12 cellular contexts compared by ENCODE assay signal in genomic region chr10:46387309-46387902, GRCh38. TPM values are rescaled to one million over a fixed set of nuclear protein-coding genes. Genes with fewer than 3 reads are reported as not detected.
A peak's percentile ranks its signal among the peaks of the same experiment; 100 is the strongest.
DNase-seq lines count a peak whose midpoint lies in the region; ATAC-seq, FAIRE-seq and TF ChIP-seq lines count a peak whose summit lies in the region.
"Not testable (repeated sequence)": the region's sequence is repeated elsewhere in the genome, so short reads cannot be mapped to it uniquely, and the experiment has no call there.
"Had no signal": no experiment of that assay in that cellular context is flagged by ENCODE, and none has a peak within 500 bp of the region (broad histone marks: within the 10 kb centered on the region; RNA-seq: fewer than 3 reads in every experiment).

No MANE protein-coding gene starts in this region.

- DNase-seq in HCT116 (ENCODE audit: low read depth, low spot score); Panc1 (ENCODE audit: low read depth, low spot score); K562 (ENCODE audit: extremely low read depth in 1 of 4, low spot score in 3 of 4); left lobe of liver (ENCODE audit: low spot score); lung (ENCODE audit: low spot score); sciatic nerve (ENCODE audit: low spot score): not testable (repeated sequence)

- H3K9me2 ChIP-seq in HCT116 (ENCODE audit: insufficient read depth) = not testable (repeated sequence)

- not testable (repeated sequence) for H3K9ac ChIP-seq in HCT116 (ENCODE audit: low read length); K562 (ENCODE audit: insufficient read depth in 1 of 2, low read depth in 2 of 2, low read length in 2 of 2)

- not testable (repeated sequence) for H3K9me1 ChIP-seq in K562 (ENCODE audit: control insufficient read depth, insufficient read depth, low read length)

- POLR2A ChIA-PET in HCT116 (lab: Charles Lee); Panc1 (lab: Charles Lee); K562 (lab: Yijun Ruan, JAX): not testable (repeated sequence)

- intact Hi-C loops in HCT116 (cut with micrococcal nuclease); Panc1 (cut with micrococcal nuclease; ENCODE audit: unreplicated experiment); K562 (cut with micrococcal nuclease); sciatic nerve (cut with DNase I): not testable (repeated sequence)

- not testable (repeated sequence) for FAIRE-seq in K562 (lab: Jason Lieb, UNC)

- not testable (repeated sequence) for TF ChIP-seq EP300 in K562 (IDR thresholded peaks at IDR 0.05; ENCODE audit: low read length)

- not testable (repeated sequence) for H4K20me1 ChIP-seq in HCT116 (ENCODE audit: insufficient read depth); K562 (replicated peaks; ENCODE audit: control insufficient read depth, insufficient read depth, low read length)

- TF ChIP-seq RAD21 in HCT116 (IDR thresholded peaks at IDR 0.05; ENCODE audit: low read depth); K562 (CRISPR knock-in tag; conservative IDR thresholded peaks at IDR 0.05 in 1 of 2, IDR thresholded peaks at IDR 0.05 in 1 of 2): not testable (repeated sequence)

- H3K4me1 ChIP-seq in HCT116 (ENCODE audit: control insufficient read depth in 1 of 2, insufficient read depth in 2 of 2, low read length in 2 of 2); Panc1 (ENCODE audit: control insufficient read depth, insufficient read depth, low read length); K562 (replicated peaks in 1 of 2; ENCODE audit: control insufficient read depth in 2 of 2, insufficient read depth in 2 of 2, low read length in 2 of 2); lung (ENCODE audit: control insufficient read depth in 2 of 2, insufficient read depth in 2 of 2, low read length in 2 of 2): not testable (repeated sequence)

- not testable (repeated sequence) for H3K4me2 ChIP-seq in HCT116 (ENCODE audit: low read length); K562 (ENCODE audit: insufficient read depth, low read length)

- not testable (repeated sequence) for H3K27ac ChIP-seq in HCT116 (ENCODE audit: low read depth, low read length); Panc1 (ENCODE audit: low read length); K562 (ENCODE audit: extremely low read depth, low read depth, low read length); lung (ENCODE audit: low read depth in 1 of 2, low read length in 1 of 2)

- peak; percentile 58 for ATAC-seq in HCT116
- peak; percentile 46; the same call in 1 of the 2 replicates for ATAC-seq in Panc1
- ATAC-seq in K562 = peak; percentile 75
- ATAC-seq in esophagus mucosa = peak; percentile 72
- peak; percentile 50 for ATAC-seq in left lobe of liver
- peak; percentile 14 for ATAC-seq in lung (ENCODE audit: insufficient read depth, low FRiP score)
- ATAC-seq in sciatic nerve = peak; percentile 56

- RAD21 ChIA-PET in HCT116 (lab: Charles Lee; ENCODE audit: low non-redundant PET in 1 of 2, low total read pairs in 2 of 2, uncharacterized antibody in 2 of 2, unreplicated experiment in 2 of 2) = not testable (repeated sequence)

- H2AFZ ChIP-seq in HCT116 (ENCODE audit: low read depth, low read length, poor library complexity, severe bottlenecking); K562 (ENCODE audit: low read depth, low read length): not testable (repeated sequence)

- CTCF ChIA-PET in HCT116 (lab: Charles Lee); Panc1 (lab: Charles Lee); K562 (lab: Yijun Ruan, JAX; ENCODE audit: low intra/inter-chr PET ratio): not testable (repeated sequence)

- not testable (repeated sequence) for TF ChIP-seq POLR2A in HCT116 (IDR thresholded peaks at IDR 0.05; ENCODE audit: borderline replicate concordance, extremely low read depth, insufficient read depth, insufficient read length); K562 (conservative IDR thresholded peaks at IDR 0.05)

- H3K4me3 ChIP-seq in HCT116 (replicated peaks in 1 of 2; ENCODE audit: low read depth in 1 of 2, low read length in 2 of 2); Panc1 (ENCODE audit: low read depth in 2 of 2, low read length in 2 of 2); K562; lung: not testable (repeated sequence)

- not testable (repeated sequence) for H3K9me3 ChIP-seq in HCT116 (ENCODE audit: control insufficient read depth in 1 of 2, insufficient read depth in 1 of 2, low read depth in 1 of 2, low read length in 2 of 2); Panc1 (ENCODE audit: control insufficient read depth, insufficient read depth, low read depth, low read length); K562 (replicated peaks; ENCODE audit: control insufficient read depth, insufficient read depth, low read depth, low read length); lung (ENCODE audit: control insufficient read depth in 2 of 2, insufficient read depth in 1 of 2, low read length in 1 of 2)

- H3K79me2 ChIP-seq in HCT116 (ENCODE audit: insufficient read depth, low read length); K562 (ENCODE audit: control insufficient read depth, insufficient read depth, low read length): not testable (repeated sequence)

- not testable (repeated sequence) for H3K27me3 ChIP-seq in HCT116 (ENCODE audit: insufficient read depth, low read length); Panc1 (ENCODE audit: control insufficient read depth, insufficient read depth, low read length); K562 (ENCODE audit: control insufficient read depth in 2 of 2, insufficient read depth in 2 of 2, low read length in 2 of 2); lung (ENCODE audit: control insufficient read depth, insufficient read depth)

- no CpG with 5 or more reads among the region's 11 CpGs for WGBS in K562 (ENCODE audit: insufficient coverage, low coverage, missing lambda C conversion rate)
- no CpG with 5 or more reads among the region's 11 CpGs for WGBS in lung, 2 donors

- in situ Hi-C loops in Panc1 (cut with HindIII; ENCODE audit: low pct_unique_long_range_greater_than_20kb, low sequenced_read_pairs); K562 (cut with MboI): not testable (repeated sequence)

- BruUV-seq in HCT116 (replicated peaks; lab: Mats Ljungman, UMichigan); Panc1 (replicated peaks; lab: Mats Ljungman, UMichigan); K562 (replicated peaks; lab: Mats Ljungman, UMichigan): not testable (repeated sequence)

- not testable (repeated sequence) for TF ChIP-seq CTCF in HCT116 (IDR thresholded peaks at IDR 0.05 in 2 of 3, conservative IDR thresholded peaks at IDR 0.05 in 1 of 3; ENCODE audit: borderline replicate concordance in 1 of 3, insufficient read depth in 1 of 3, low read depth in 2 of 3, low read length in 2 of 3); Panc1 (IDR thresholded peaks at IDR 0.05); K562 (IDR thresholded peaks at IDR 0.05 in 2 of 3, conservative IDR thresholded peaks at IDR 0.05 in 1 of 3; ENCODE audit: insufficient read depth in 2 of 3, low read depth in 1 of 3, low read length in 3 of 3); lung (IDR thresholded peaks at IDR 0.05; ENCODE audit: control extremely low read depth, extremely low read depth)

- not testable (repeated sequence) for H3K36me3 ChIP-seq in HCT116 (ENCODE audit: control insufficient read depth in 1 of 2, insufficient read depth in 2 of 2, low read length in 2 of 2); Panc1 (ENCODE audit: control insufficient read depth, insufficient read depth, low read length); K562 (ENCODE audit: control insufficient read depth, insufficient read depth, low read length); lung (ENCODE audit: control insufficient read depth in 2 of 2, insufficient read depth in 2 of 2, low read length in 2 of 2)

RNA-seq across cellular contexts. Expression of gene ANXA8L1, which starts 11.8 kb away (rescaled TPM):
- total RNA-seq in HCT116 (2021; ENCODE audit: unreplicated experiment) = not detected
- polyA plus RNA-seq in HCT116 (2012) = 0.14 TPM in 1 of 2 replicates, not detected in the other
- 0.26 TPM for total RNA-seq in Panc1 (2021; ENCODE audit: unreplicated experiment)
- not detected for polyA plus RNA-seq in Panc1 (2012; ENCODE audit: insufficient read length)
- total RNA-seq in K562 (2011; cell fraction: chromatin; rRNA removed; ENCODE audit: low replicate concordance) = not detected in 2 replicates
- not detected in 2 replicates for total RNA-seq in K562 (2011; cell fraction: nucleolus; rRNA removed)
- not detected in 2 replicates for total RNA-seq in K562 (2011; cell fraction: nucleoplasm; rRNA removed)
- total RNA-seq in K562 (2014; rRNA removed) = not detected in 2 replicates
- total RNA-seq in K562 (2014; rRNA removed; fragmentation: Illumina TruSeq; extraction: Trizol) = not detected in 2 replicates
- total RNA-seq in K562 (2015; rRNA removed; fragmentation: Illumina TruSeq; extraction: Trizol) = not detected in 2 replicates
- total RNA-seq in K562 (2021) = not detected in 2 replicates
- not detected in 2 replicates for polyA plus RNA-seq in K562 (2011; rRNA removed)
- polyA plus RNA-seq in K562 (2011; cell fraction: cytosol; rRNA removed) = not detected in 2 replicates
- not detected in 2 replicates for polyA plus RNA-seq in K562 (2011; cell fraction: nucleus; rRNA removed)
- not detected in 2 replicates for polyA plus RNA-seq in K562 (2012)
- not detected in 2 replicates for polyA plus RNA-seq in K562 (2014; fragmentation: Illumina TruSeq; extraction: Trizol)
- not detected for polyA plus RNA-seq in K562 (2014; fragmentation: Nextera tagmentation; extraction: Ambion mirVana)
- polyA plus RNA-seq in K562 (2014; rRNA removed) = not detected in 2 replicates
- polyA minus RNA-seq in K562 (2011; rRNA and poly(A)+ RNA removed) = not detected in 2 replicates
- polyA minus RNA-seq in K562 (2011; cell fraction: cytosol; rRNA and poly(A)+ RNA removed) = not detected in 2 replicates
- not detected in 2 replicates for polyA minus RNA-seq in K562 (2011; cell fraction: nucleus; rRNA and poly(A)+ RNA removed)
- 193 TPM for total RNA-seq in esophagus mucosa
- 0.86 TPM for total RNA-seq in left lobe of liver
- total RNA-seq in lung = 10 to 100 TPM; 12.0 to 18.9 TPM
- 10 to 100 TPM; 22.0 to 23.9 TPM for polyA plus RNA-seq in lung
- total RNA-seq in sciatic nerve = 0.31 TPM
- total RNA-seq: CD4-positive, CD25-positive, alpha-beta regulatory T cell; CD8-positive, alpha-beta memory T cell; G401; H1; H9 had no signal
- polyA plus RNA-seq: CD4-positive, CD25-positive, alpha-beta regulatory T cell; CD8-positive, alpha-beta memory T cell; H1 had no signal

Comparison
In these comparisons a context has a peak if more than half of its experiments do, and no peak if none do; other contexts are left out.
1. ATAC-seq: peak in every context shown above with its lines; median percentile 75 in K562; 72 in esophagus mucosa; 58 in HCT116; 56 in sciatic nerve; 50 in left lobe of liver; 46 in Panc1; 14 in lung.